ENCODE assay signal across 11 cellular contexts in genomic region chr16:58499092-58499511, GRCh38. TPM values are rescaled to one million over a fixed set of nuclear protein-coding genes. Genes with fewer than 3 reads are reported as not detected.
DNase-seq lines count a peak whose midpoint lies in the region; ATAC-seq, FAIRE-seq and TF ChIP-seq lines count a peak whose summit lies in the region.
"Had no signal": no experiment of that assay in that cellular context is flagged by ENCODE, and none has a peak within 500 bp of the region (broad histone marks: within the 10 kb centered on the region; RNA-seq: fewer than 3 reads in every experiment).

No MANE protein-coding gene starts in this region.

- DNase-seq in HTR-8/SVneo (ENCODE audit: insufficient read length, low spot score) (no peak), K562 (ENCODE audit: extremely low read depth in 1 of 4, low spot score in 3 of 4) (no peak), sigmoid colon (peak; percentile 48), NCI-H2081 treated with DMSO at 0.1 percent for 48 hours (lab: John Stamatoyannopoulos, UW) (no peak), germinal center (ENCODE audit: low spot score) (no peak)
- DNase-seq in activated naive CD8-positive, alpha-beta T cell treated with anti-CD3 and anti-CD28 coated beads for 36 hours, result no peak
- DNase-seq: MM.1S, SIG-M5 had no signal

- peaks cover 20% of the 10 kb centered on the region; the same call in 1 of the 2 replicates for H4K20me1 ChIP-seq in K562 (replicated peaks; ENCODE audit: control insufficient read depth, insufficient read depth, low read length)
- H4K20me1 ChIP-seq: BLaER1 had no signal

- H3K4me1 ChIP-seq in K562 (replicated peaks in 1 of 2; ENCODE audit: control insufficient read depth in 2 of 2, insufficient read depth in 2 of 2, low read length in 2 of 2), result peaks cover 3 to 52% of the 10 kb centered on the region in 2 experiments; a peak in 3 of 5 replicates
- H3K4me1 ChIP-seq in sigmoid colon, result peaks cover 0 to 28% (median 20%) of the 10 kb centered on the region in 4 donors

- H3K9me3 ChIP-seq in K562 (replicated peaks; ENCODE audit: control insufficient read depth, insufficient read depth, low read depth, low read length) (no peaks in the 10 kb centered on the region), sigmoid colon (no peaks in the 10 kb centered on the region)
- H3K9me3 ChIP-seq: BLaER1 had no signal

- TF ChIP-seq EP300 in K562 (IDR thresholded peaks at IDR 0.05; ENCODE audit: low read length) (no peak), sigmoid colon (IDR thresholded peaks at IDR 0.05) (no peak)

- H2AFZ ChIP-seq in K562 (ENCODE audit: low read depth, low read length), result no peak overlapping the region

- H3K36me3 ChIP-seq in K562 (ENCODE audit: control insufficient read depth, insufficient read depth, low read length), result no peaks in the 10 kb centered on the region
- H3K36me3 ChIP-seq in sigmoid colon, result no peaks in the 10 kb centered on the region
- H3K36me3 ChIP-seq: BLaER1 had no signal

- POLR2A ChIA-PET in K562 (lab: Yijun Ruan, JAX), result no interaction called here

- TF ChIP-seq RAD21 in K562 (CRISPR knock-in tag; conservative IDR thresholded peaks at IDR 0.05 in 1 of 2, IDR thresholded peaks at IDR 0.05 in 1 of 2), result no peak

- H3K9ac ChIP-seq in K562 (ENCODE audit: insufficient read depth in 1 of 2, low read depth in 2 of 2, low read length in 2 of 2), result no peak overlapping the region
- H3K9ac ChIP-seq: BLaER1 had no signal

- no peak overlapping the region for H3K4me2 ChIP-seq in K562 (ENCODE audit: insufficient read depth, low read length)

- no peak overlapping the region for H3K4me3 Mint-ChIP-seq in activated naive CD8-positive, alpha-beta T cell treated with anti-CD3 and anti-CD28 coated beads for 36 hours

- TF ChIP-seq CTCF in K562 (IDR thresholded peaks at IDR 0.05 in 2 of 3, conservative IDR thresholded peaks at IDR 0.05 in 1 of 3; ENCODE audit: insufficient read depth in 2 of 3, low read depth in 1 of 3, low read length in 3 of 3) (no peak), sigmoid colon (IDR thresholded peaks at IDR 0.05) (no peak)

- peaks cover 28% of the 10 kb centered on the region for H3K4me1 Mint-ChIP-seq in activated naive CD8-positive, alpha-beta T cell treated with anti-CD3 and anti-CD28 coated beads for 36 hours

- peaks cover 9% of the 10 kb centered on the region for H3K27me3 Mint-ChIP-seq in activated naive CD8-positive, alpha-beta T cell treated with anti-CD3 and anti-CD28 coated beads for 36 hours

- no peaks in the 10 kb centered on the region for H3K79me2 ChIP-seq in K562 (ENCODE audit: control insufficient read depth, insufficient read depth, low read length)

- no peak for ATAC-seq in K562
- ATAC-seq in HG02840 (IDR thresholded peaks at IDR 0.05; ENCODE audit: low FRiP score, unreplicated experiment), result no peak

- TF ChIP-seq POLR2A in K562 (conservative IDR thresholded peaks at IDR 0.05) (no peak), sigmoid colon (IDR thresholded peaks at IDR 0.05) (no peak)

- H3K27ac Mint-ChIP-seq in activated naive CD8-positive, alpha-beta T cell treated with anti-CD3 and anti-CD28 coated beads for 36 hours, result no peak overlapping the region

- H3K27ac ChIP-seq in K562 (ENCODE audit: extremely low read depth, low read depth, low read length), result no peak overlapping the region
- peak overlapping the region; percentile 73 for H3K27ac ChIP-seq in layer of hippocampus (ENCODE audit: low read depth, low read length)
- no peak overlapping the region for H3K27ac ChIP-seq in sigmoid colon
- H3K27ac ChIP-seq: BLaER1 had no signal

- no peaks in the 10 kb centered on the region for H3K9me1 ChIP-seq in K562 (ENCODE audit: control insufficient read depth, insufficient read depth, low read length)

- intact Hi-C loops in K562 (cut with micrococcal nuclease), result loop anchor here (5.0 kb wide), 2 partner anchors 163 to 258 kb away; no protein-coding TSS in a partner anchor
- intact Hi-C loops in sigmoid colon (cut with DNase I), result no loop called here

- H3K4me3 ChIP-seq in K562 (no peak overlapping the region), sigmoid colon (no peak overlapping the region)
- H3K4me3 ChIP-seq: BLaER1 had no signal

- 2% methylated on average over 8 of the region's 10 CpGs for WGBS in K562 (ENCODE audit: insufficient coverage, low coverage, missing lambda C conversion rate)
- WGBS in sigmoid colon, 2 donors, result 78 to 85% methylated on average over 10 of the region's 10 CpGs

- H3K9me3 Mint-ChIP-seq in activated naive CD8-positive, alpha-beta T cell treated with anti-CD3 and anti-CD28 coated beads for 36 hours, result no peaks in the 10 kb centered on the region

- peak; percentile 9 for FAIRE-seq in HTR-8/SVneo (lab: Jason Lieb, UNC)
- no peak for FAIRE-seq in K562 (lab: Jason Lieb, UNC)

- CTCF ChIA-PET in K562 (lab: Yijun Ruan, JAX; ENCODE audit: low intra/inter-chr PET ratio), result no interaction called here

- in situ Hi-C loops in K562 (cut with MboI), result no loop called here

- H3K36me3 Mint-ChIP-seq in activated naive CD8-positive, alpha-beta T cell treated with anti-CD3 and anti-CD28 coated beads for 36 hours, result no peaks in the 10 kb centered on the region

- BruUV-seq in K562 (replicated peaks; lab: Mats Ljungman, UMichigan), result no TSS peak

- H3K27me3 ChIP-seq in K562 (ENCODE audit: control insufficient read depth in 2 of 2, insufficient read depth in 2 of 2, low read length in 2 of 2), result peaks cover 0 to 3% of the 10 kb centered on the region in 2 experiments; a peak in 3 of 5 replicates
- peaks cover 5% of the 10 kb centered on the region for H3K27me3 ChIP-seq in layer of hippocampus (ENCODE audit: control insufficient read depth, insufficient read depth, low read length)
- H3K27me3 ChIP-seq in sigmoid colon, result peaks cover 17 to 42% (median 38%) of the 10 kb centered on the region in 3 donors

TF ChIP-seq in K562, 482 proteins besides CTCF, POLR2A, EP300 and RAD21:
- TF ChIP-seq BCOR (IDR thresholded peaks at IDR 0.05) (0 out of 2 replicates have a peak, but pooled peaks have one; percentile 1), HDAC3 (IDR thresholded peaks at IDR 0.05; ENCODE audit: borderline replicate concordance, partially characterized antibody) (no peak)

RNA-seq across cellular contexts. Expression of gene NDRG4, which starts 0.8 kb away (rescaled TPM):
- 1.3 and 1.9 TPM in 2 replicates for total RNA-seq in K562 (2011; cell fraction: chromatin; rRNA removed; ENCODE audit: low replicate concordance)
- total RNA-seq in K562 (2011; cell fraction: nucleolus; rRNA removed), result 1.8 TPM in 2 replicates
- total RNA-seq in K562 (2011; cell fraction: nucleoplasm; rRNA removed), result 0.51 and 2.0 TPM in 2 replicates
- total RNA-seq in K562 (2014; rRNA removed), result 0.18 and 0.37 TPM in 2 replicates
- total RNA-seq in K562 (2014; rRNA removed; fragmentation: Illumina TruSeq; extraction: Trizol), result 0.22 and 0.62 TPM in 2 replicates
- 0.14 and 0.26 TPM in 2 replicates for total RNA-seq in K562 (2015; rRNA removed; fragmentation: Illumina TruSeq; extraction: Trizol)
- total RNA-seq in K562 (2021), result 0.85 and 0.95 TPM in 2 replicates
- 0.24 and 0.61 TPM in 2 replicates for polyA plus RNA-seq in K562 (2011; rRNA removed)
- 0.65 and 0.98 TPM in 2 replicates for polyA plus RNA-seq in K562 (2011; cell fraction: cytosol; rRNA removed)
- 2.1 and 3.5 TPM in 2 replicates for polyA plus RNA-seq in K562 (2011; cell fraction: nucleus; rRNA removed)
- polyA plus RNA-seq in K562 (2012), result 0.85 and 1.0 TPM in 2 replicates
- 0.14 and 0.28 TPM in 2 replicates for polyA plus RNA-seq in K562 (2014; fragmentation: Illumina TruSeq; extraction: Trizol)
- polyA plus RNA-seq in K562 (2014; fragmentation: Nextera tagmentation; extraction: Ambion mirVana), result under 1 TPM; 0.06 to 0.07 TPM
- 0.53 and 0.81 TPM in 2 replicates for polyA plus RNA-seq in K562 (2014; rRNA removed)
- 0.24 and 0.42 TPM in 2 replicates for polyA minus RNA-seq in K562 (2011; rRNA and poly(A)+ RNA removed)
- 1.4 TPM in 1 of 2 replicates, not detected in the other for polyA minus RNA-seq in K562 (2011; cell fraction: cytosol; rRNA and poly(A)+ RNA removed)
- polyA minus RNA-seq in K562 (2011; cell fraction: nucleus; rRNA and poly(A)+ RNA removed), result 1.2 TPM in 2 replicates
- 10 to 100 TPM in 3 of 4 donors, 1 to 10 TPM in 1; 6.4 to 21.0 (median 16.8) TPM for total RNA-seq in sigmoid colon
- 10 to 100 TPM in 1 of 3 donors, 1 to 10 TPM in 2; 3.6 to 17.3 (median 9.4) TPM for polyA plus RNA-seq in sigmoid colon
- 1 to 10 TPM; 6.8 to 7.3 TPM for total RNA-seq in activated naive CD8-positive, alpha-beta T cell treated with anti-CD3 and anti-CD28 coated beads for 36 hours

RNA-seq across cellular contexts. Expression of gene SETD6, which starts 16.2 kb away (rescaled TPM):
- total RNA-seq in K562 (2011; cell fraction: chromatin; rRNA removed; ENCODE audit: low replicate concordance), result 102 and 113 TPM in 2 replicates
- total RNA-seq in K562 (2011; cell fraction: nucleolus; rRNA removed), result 84.7 and 97.7 TPM in 2 replicates
- total RNA-seq in K562 (2011; cell fraction: nucleoplasm; rRNA removed), result 88.4 and 88.6 TPM in 2 replicates
- total RNA-seq in K562 (2014; rRNA removed), result 28.1 and 33.9 TPM in 2 replicates
- total RNA-seq in K562 (2014; rRNA removed; fragmentation: Illumina TruSeq; extraction: Trizol), result 19.8 and 21.4 TPM in 2 replicates
- 19.3 and 20.2 TPM in 2 replicates for total RNA-seq in K562 (2015; rRNA removed; fragmentation: Illumina TruSeq; extraction: Trizol)
- total RNA-seq in K562 (2021), result 24.4 and 28.5 TPM in 2 replicates
- polyA plus RNA-seq in K562 (2011; rRNA removed), result 23.7 and 29.2 TPM in 2 replicates
- polyA plus RNA-seq in K562 (2011; cell fraction: cytosol; rRNA removed), result 11.1 and 23.6 TPM in 2 replicates
- polyA plus RNA-seq in K562 (2011; cell fraction: nucleus; rRNA removed), result 78.8 and 120 TPM in 2 replicates
- polyA plus RNA-seq in K562 (2012), result 17.5 and 21.5 TPM in 2 replicates
- 18.3 and 19.3 TPM in 2 replicates for polyA plus RNA-seq in K562 (2014; fragmentation: Illumina TruSeq; extraction: Trizol)
- 1 to 10 TPM; 9.2 to 9.6 TPM for polyA plus RNA-seq in K562 (2014; fragmentation: Nextera tagmentation; extraction: Ambion mirVana)
- 37.2 and 40.9 TPM in 2 replicates for polyA plus RNA-seq in K562 (2014; rRNA removed)
- 25.0 and 25.3 TPM in 2 replicates for polyA minus RNA-seq in K562 (2011; rRNA and poly(A)+ RNA removed)
- 9.0 and 16.0 TPM in 2 replicates for polyA minus RNA-seq in K562 (2011; cell fraction: cytosol; rRNA and poly(A)+ RNA removed)
- polyA minus RNA-seq in K562 (2011; cell fraction: nucleus; rRNA and poly(A)+ RNA removed), result 47.0 and 59.0 TPM in 2 replicates
- total RNA-seq in sigmoid colon, result 10 to 100 TPM; 15.5 to 23.5 (median 19.9) TPM
- polyA plus RNA-seq in sigmoid colon, result 10 to 100 TPM in 1 of 3 donors, 1 to 10 TPM in 2; 3.6 to 11.6 (median 4.6) TPM
- 10 to 100 TPM; 18.7 to 20.2 TPM for total RNA-seq in activated naive CD8-positive, alpha-beta T cell treated with anti-CD3 and anti-CD28 coated beads for 36 hours
